Comparison of ENCODE assay signal across 8 cellular contexts in genomic region chr6:28335564-28336283, GRCh38. TPM values are rescaled to one million over a fixed set of nuclear protein-coding genes. Genes with fewer than 3 reads are reported as not detected.
DNase-seq lines count a peak whose midpoint lies in the region; ATAC-seq and TF ChIP-seq lines count a peak whose summit lies in the region.

ZSCAN31 (minus strand) TSS chr6:28336148; CDS start chr6:28329683, 6,465 bp downstream.

- CTCF ChIA-PET in activated CD8-positive, alpha-beta T cell treated with anti-CD3 and anti-CD28 coated beads for 36 hours (lab: Charles Lee): interaction anchor here (1.9 to 3.1 kb wide), 2 partner anchors 12 to 21 kb away, joined by 4 to 19 read pairs; no protein-coding TSS in a partner anchor

- TF ChIP-seq POLR2A in lower leg skin (IDR thresholded peaks at IDR 0.05): peak in 1 of 2 donors; percentile 22

- 0 to 1% methylated on average over 27 to 35 of the region's 35 CpGs for WGBS in lower leg skin, 2 donors

- POLR2A ChIA-PET in activated CD8-positive, alpha-beta T cell treated with anti-CD3 and anti-CD28 coated beads for 36 hours (lab: Charles Lee): interaction anchor here (0.6 to 1.7 kb wide), 8 partner anchors 10 to 443 kb away, joined by 3 to 5 read pairs (median 4); partner anchors contain the start of gene ZSCAN26

- ATAC-seq in HG03432 (IDR thresholded peaks at IDR 0.05; ENCODE audit: unreplicated experiment): peak; percentile 84
- peak; percentile 91 for ATAC-seq in activated CD8-positive, alpha-beta T cell treated with anti-CD3 and anti-CD28 coated beads for 36 hours

- H3K27me3 Mint-ChIP-seq in activated CD8-positive, alpha-beta T cell treated with anti-CD3 and anti-CD28 coated beads for 36 hours: no peaks in the 10 kb centered on the region

- peaks cover 6% of the 10 kb centered on the region for H3K36me3 Mint-ChIP-seq in activated CD8-positive, alpha-beta T cell treated with anti-CD3 and anti-CD28 coated beads for 36 hours (ENCODE audit: low read depth)

- H3K9me3 Mint-ChIP-seq in activated CD8-positive, alpha-beta T cell treated with anti-CD3 and anti-CD28 coated beads for 36 hours: peaks cover 10% of the 10 kb centered on the region

- H3K27ac Mint-ChIP-seq in activated CD8-positive, alpha-beta T cell treated with anti-CD3 and anti-CD28 coated beads for 36 hours: no peak within 1 kb of the TSS

- no peak within 1 kb of the TSS for H3K4me3 Mint-ChIP-seq in activated CD8-positive, alpha-beta T cell treated with anti-CD3 and anti-CD28 coated beads for 36 hours

- peak within 1 kb of the TSS; percentile 84 for H3K4me3 ChIP-seq in lower leg skin (ENCODE audit: low read depth, poor library complexity, severe bottlenecking)

- peaks cover 10% of the 10 kb centered on the region for H3K4me1 Mint-ChIP-seq in activated CD8-positive, alpha-beta T cell treated with anti-CD3 and anti-CD28 coated beads for 36 hours (ENCODE audit: low read depth)

- DNase-seq in AG20443 (ENCODE audit: low spot score): peak; percentile 92
- peak; percentile 69 for DNase-seq in GM19238 (ENCODE audit: insufficient read length, low spot score)
- peak; percentile 97 for DNase-seq in NCI-H748 (lab: John Stamatoyannopoulos, UW; ENCODE audit: unreplicated experiment)
- peak; percentile 89 for DNase-seq in activated CD8-positive, alpha-beta T cell treated with anti-CD3 and anti-CD28 coated beads for 36 hours
- peak; percentile 72 for DNase-seq in effector CD4-positive, alpha-beta T cell
- DNase-seq in lower leg skin (ENCODE audit: low spot score in 2 of 2): peak; percentile 96 to 99
- DNase-seq in stimulated activated CD4-positive, alpha-beta T cell treated with anti-CD3 and anti-CD28 coated beads, Interleukin-4, amount 100 ng/mL, for 48 hours (ENCODE audit: low read depth in 2 of 2): peak; percentile 56 to 69

- TF ChIP-seq CTCF in activated CD8-positive, alpha-beta T cell treated with anti-CD3 and anti-CD28 coated beads for 36 hours (IDR thresholded peaks at IDR 0.05): no peak
- no peak for TF ChIP-seq CTCF in lower leg skin (IDR thresholded peaks at IDR 0.05)

- intact Hi-C loops in activated CD8-positive, alpha-beta T cell treated with anti-CD3 and anti-CD28 coated beads for 36 hours (cut with micrococcal nuclease): no loop called here
- intact Hi-C loops in lower leg skin (cut with DNase I; ENCODE audit: low total_unique reads): no loop called here

RNA-seq across cellular contexts. Expression of gene ZSCAN31, which starts in this region (rescaled TPM):
- 1 to 10 TPM; 1.6 to 2.0 TPM for total RNA-seq in activated CD8-positive, alpha-beta T cell treated with anti-CD3 and anti-CD28 coated beads for 36 hours
- total RNA-seq in lower leg skin: 10 to 100 TPM in 2 of 4 donors, 1 to 10 TPM in 2; 3.6 to 19.4 (median 7.0) TPM

Comparison
In these comparisons a context has a peak if more than half of its experiments do, and no peak if none do; other contexts are left out.
1. Peak in every context shown above with its lines: DNase-seq, ATAC-seq and H3K4me3 ChIP-seq.